ENCODE assay signal across 3 cellular contexts in the genomic region with DNA sequence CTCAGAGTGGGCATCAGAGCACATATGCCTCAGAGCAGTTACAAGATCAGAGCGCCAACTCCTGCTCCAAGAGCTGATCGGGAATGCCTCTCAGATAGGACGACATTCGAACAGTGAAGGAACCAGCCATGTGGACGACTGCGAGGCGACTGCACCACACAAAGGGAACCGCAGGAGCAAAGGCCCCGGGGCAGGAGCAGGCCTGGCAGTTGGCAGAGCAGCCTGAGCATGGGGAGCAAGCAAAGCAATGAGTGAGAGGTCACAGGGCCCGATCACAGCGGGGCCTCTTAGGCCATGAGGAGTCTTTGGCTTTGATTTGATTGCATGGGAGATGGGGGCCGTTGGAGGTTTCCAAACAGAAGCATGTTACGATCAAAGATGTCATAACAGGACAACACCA.
TF ChIP-seq lines count a peak whose summit lies in the region.

No MANE protein-coding gene starts in this region.

TF ChIP-seq in HEK293, 187 proteins besides CTCF, POLR2A, EP300 and RAD21:
- peak; percentile 57 for TF ChIP-seq ZNF623 (tag by site-specific recombination; IDR thresholded peaks at IDR 0.05)
- no peak for TF ChIP-seq SP3 (tag by site-specific recombination; IDR thresholded peaks at IDR 0.05)

TF ChIP-seq in H1, 55 proteins besides CTCF, POLR2A, EP300 and RAD21:
- no peak for TF ChIP-seq ZNF274 (IDR thresholded peaks at IDR 0.05; ENCODE audit: borderline replicate concordance, extremely low read depth, low read length)
- no peak for TF ChIP-seq POU5F1 (IDR thresholded peaks at IDR 0.05; ENCODE audit: low read depth, low read length)
- TF ChIP-seq CTBP2 (IDR thresholded peaks at IDR 0.05; ENCODE audit: borderline replicate concordance, insufficient read depth, insufficient read length, low read length) = no peak
- no peak for TF ChIP-seq BCL11A (IDR thresholded peaks at IDR 0.05; ENCODE audit: low read depth in 2 of 2, low read length in 2 of 2)
- TF ChIP-seq POLR2AphosphoS5 (IDR thresholded peaks at IDR 0.05; ENCODE audit: low read depth, low read length) = no peak
- TF ChIP-seq SAP30 (IDR thresholded peaks at IDR 0.05; ENCODE audit: insufficient read depth, insufficient replicate concordance, low read length) = no peak
- no peak for TF ChIP-seq CBX5 (IDR thresholded peaks at IDR 0.05; ENCODE audit: low read depth, low read length)
- TF ChIP-seq HDAC6 (IDR thresholded peaks at IDR 0.05; ENCODE audit: low read depth, low read length) = no peak
- TF ChIP-seq TEAD4 (IDR thresholded peaks at IDR 0.05; ENCODE audit: low read depth, low read length) = no peak
- TF ChIP-seq EGR1 (IDR thresholded peaks at IDR 0.05; ENCODE audit: borderline replicate concordance, low read depth, low read length) = no peak
- TF ChIP-seq KDM1A (IDR thresholded peaks at IDR 0.05; ENCODE audit: borderline replicate concordance, low read length) = no peak
- TF ChIP-seq TAF1 (IDR thresholded peaks at IDR 0.05; ENCODE audit: low read depth, low read length) = no peak
- no peak for TF ChIP-seq NRF1 (IDR thresholded peaks at IDR 0.05; ENCODE audit: low read depth, low read length)
- no peak for TF ChIP-seq EZH2 (IDR thresholded peaks at IDR 0.05; ENCODE audit: low read depth, low read length, severe bottlenecking)
- no peak for TF ChIP-seq CEBPB (IDR thresholded peaks at IDR 0.05; ENCODE audit: low read depth, low read length)
- TF ChIP-seq YY1 (IDR thresholded peaks at IDR 0.05; ENCODE audit: low read depth, low read length) = no peak
- no peak for TF ChIP-seq GABPA (IDR thresholded peaks at IDR 0.05; ENCODE audit: borderline replicate concordance, insufficient read depth, low read length)
- TF ChIP-seq TAF7 (optimal IDR thresholded peaks at IDR 0.05; ENCODE audit: borderline replicate concordance, low read depth, low read length) = no peak
- no peak for TF ChIP-seq KDM4A (IDR thresholded peaks at IDR 0.05; ENCODE audit: low read depth, low read length, severe bottlenecking)
- no peak for TF ChIP-seq RXRA (IDR thresholded peaks at IDR 0.05; ENCODE audit: insufficient read depth, low read depth, low read length)
TF ChIP-seq in H1: peak in this region for 0.

TF ChIP-seq in GM23338, 12 proteins besides CTCF, POLR2A, EP300 and RAD21:
- TF ChIP-seq EZH2 (IDR thresholded peaks at IDR 0.05; ENCODE audit: low read depth, unreplicated experiment) (no peak), ZNF114 (CRISPR knock-in tag; IDR thresholded peaks at IDR 0.05) (no peak), CREB1 (CRISPR knock-in tag; IDR thresholded peaks at IDR 0.05; ENCODE audit: low read depth) (no peak), NANOG (IDR thresholded peaks at IDR 0.05; ENCODE audit: borderline replicate concordance) (no peak), JUNB (IDR thresholded peaks at IDR 0.05; ENCODE audit: unreplicated experiment) (no peak), POLR2AphosphoS5 (IDR thresholded peaks at IDR 0.05; ENCODE audit: low read depth) (no peak), ZNF331 (CRISPR knock-in tag; IDR thresholded peaks at IDR 0.05; ENCODE audit: low read depth) (no peak), STAT1 (IDR thresholded peaks at IDR 0.05; ENCODE audit: unreplicated experiment) (no peak), EZH2phosphoT487 (IDR thresholded peaks at IDR 0.05; ENCODE audit: unreplicated experiment) (no peak)
- TF ChIP-seq, protein P1, sequence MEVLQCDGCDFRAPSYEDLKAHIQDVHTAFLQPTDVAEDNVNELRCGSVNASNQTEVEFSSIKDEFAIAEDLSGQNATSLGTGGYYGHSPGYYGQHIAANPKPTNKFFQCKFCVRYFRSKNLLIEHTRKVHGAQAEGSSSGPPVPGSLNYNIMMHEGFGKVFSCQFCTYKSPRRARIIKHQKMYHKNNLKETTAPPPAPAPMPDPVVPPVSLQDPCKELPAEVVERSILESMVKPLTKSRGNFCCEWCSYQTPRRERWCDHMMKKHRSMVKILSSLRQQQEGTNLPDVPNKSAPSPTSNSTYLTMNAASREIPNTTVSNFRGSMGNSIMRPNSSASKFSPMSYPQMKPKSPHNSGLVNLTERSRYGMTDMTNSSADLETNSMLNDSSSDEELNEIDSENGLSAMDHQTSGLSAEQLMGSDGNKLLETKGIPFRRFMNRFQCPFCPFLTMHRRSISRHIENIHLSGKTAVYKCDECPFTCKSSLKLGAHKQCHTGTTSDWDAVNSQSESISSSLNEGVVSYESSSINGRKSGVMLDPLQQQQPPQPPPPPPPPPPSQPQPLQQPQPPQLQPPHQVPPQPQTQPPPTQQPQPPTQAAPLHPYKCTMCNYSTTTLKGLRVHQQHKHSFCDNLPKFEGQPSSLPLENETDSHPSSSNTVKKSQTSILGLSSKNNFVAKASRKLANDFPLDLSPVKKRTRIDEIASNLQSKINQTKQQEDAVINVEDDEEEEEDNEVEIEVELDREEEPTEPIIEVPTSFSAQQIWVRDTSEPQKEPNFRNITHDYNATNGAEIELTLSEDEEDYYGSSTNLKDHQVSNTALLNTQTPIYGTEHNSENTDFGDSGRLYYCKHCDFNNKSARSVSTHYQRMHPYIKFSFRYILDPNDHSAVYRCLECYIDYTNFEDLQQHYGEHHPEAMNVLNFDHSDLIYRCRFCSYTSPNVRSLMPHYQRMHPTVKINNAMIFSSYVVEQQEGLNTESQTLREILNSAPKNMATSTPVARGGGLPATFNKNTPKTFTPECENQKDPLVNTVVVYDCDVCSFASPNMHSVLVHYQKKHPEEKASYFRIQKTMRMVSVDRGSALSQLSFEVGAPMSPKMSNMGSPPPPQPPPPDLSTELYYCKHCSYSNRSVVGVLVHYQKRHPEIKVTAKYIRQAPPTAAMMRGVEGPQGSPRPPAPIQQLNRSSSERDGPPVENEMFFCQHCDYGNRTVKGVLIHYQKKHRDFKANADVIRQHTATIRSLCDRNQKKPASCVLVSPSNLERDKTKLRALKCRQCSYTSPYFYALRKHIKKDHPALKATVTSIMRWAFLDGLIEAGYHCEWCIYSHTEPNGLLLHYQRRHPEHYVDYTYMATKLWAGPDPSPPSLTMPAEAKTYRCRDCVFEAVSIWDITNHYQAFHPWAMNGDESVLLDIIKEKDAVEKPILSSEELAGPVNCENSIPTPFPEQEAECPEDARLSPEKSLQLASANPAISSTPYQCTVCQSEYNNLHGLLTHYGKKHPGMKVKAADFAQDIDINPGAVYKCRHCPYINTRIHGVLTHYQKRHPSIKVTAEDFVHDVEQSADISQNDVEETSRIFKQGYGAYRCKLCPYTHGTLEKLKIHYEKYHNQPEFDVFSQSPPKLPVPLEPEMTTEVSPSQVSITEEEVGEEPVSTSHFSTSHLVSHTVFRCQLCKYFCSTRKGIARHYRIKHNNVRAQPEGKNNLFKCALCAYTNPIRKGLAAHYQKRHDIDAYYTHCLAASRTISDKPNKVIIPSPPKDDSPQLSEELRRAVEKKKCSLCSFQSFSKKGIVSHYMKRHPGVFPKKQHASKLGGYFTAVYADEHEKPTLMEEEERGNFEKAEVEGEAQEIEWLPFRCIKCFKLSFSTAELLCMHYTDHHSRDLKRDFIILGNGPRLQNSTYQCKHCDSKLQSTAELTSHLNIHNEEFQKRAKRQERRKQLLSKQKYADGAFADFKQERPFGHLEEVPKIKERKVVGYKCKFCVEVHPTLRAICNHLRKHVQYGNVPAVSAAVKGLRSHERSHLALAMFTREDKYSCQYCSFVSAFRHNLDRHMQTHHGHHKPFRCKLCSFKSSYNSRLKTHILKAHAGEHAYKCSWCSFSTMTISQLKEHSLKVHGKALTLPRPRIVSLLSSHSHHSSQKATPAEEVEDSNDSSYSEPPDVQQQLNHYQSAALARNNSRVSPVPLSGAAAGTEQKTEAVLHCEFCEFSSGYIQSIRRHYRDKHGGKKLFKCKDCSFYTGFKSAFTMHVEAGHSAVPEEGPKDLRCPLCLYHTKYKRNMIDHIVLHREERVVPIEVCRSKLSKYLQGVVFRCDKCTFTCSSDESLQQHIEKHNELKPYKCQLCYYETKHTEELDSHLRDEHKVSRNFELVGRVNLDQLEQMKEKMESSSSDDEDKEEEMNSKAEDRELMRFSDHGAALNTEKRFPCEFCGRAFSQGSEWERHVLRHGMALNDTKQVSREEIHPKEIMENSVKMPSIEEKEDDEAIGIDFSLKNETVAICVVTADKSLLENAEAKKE (CRISPR knock-in tag; IDR thresholded peaks at IDR 0.05) = no peak
- TF ChIP-seq, protein P2, sequence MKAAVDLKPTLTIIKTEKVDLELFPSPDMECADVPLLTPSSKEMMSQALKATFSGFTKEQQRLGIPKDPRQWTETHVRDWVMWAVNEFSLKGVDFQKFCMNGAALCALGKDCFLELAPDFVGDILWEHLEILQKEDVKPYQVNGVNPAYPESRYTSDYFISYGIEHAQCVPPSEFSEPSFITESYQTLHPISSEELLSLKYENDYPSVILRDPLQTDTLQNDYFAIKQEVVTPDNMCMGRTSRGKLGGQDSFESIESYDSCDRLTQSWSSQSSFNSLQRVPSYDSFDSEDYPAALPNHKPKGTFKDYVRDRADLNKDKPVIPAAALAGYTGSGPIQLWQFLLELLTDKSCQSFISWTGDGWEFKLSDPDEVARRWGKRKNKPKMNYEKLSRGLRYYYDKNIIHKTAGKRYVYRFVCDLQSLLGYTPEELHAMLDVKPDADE (IDR thresholded peaks at IDR 0.05) = no peak
- TF ChIP-seq, protein P3, sequence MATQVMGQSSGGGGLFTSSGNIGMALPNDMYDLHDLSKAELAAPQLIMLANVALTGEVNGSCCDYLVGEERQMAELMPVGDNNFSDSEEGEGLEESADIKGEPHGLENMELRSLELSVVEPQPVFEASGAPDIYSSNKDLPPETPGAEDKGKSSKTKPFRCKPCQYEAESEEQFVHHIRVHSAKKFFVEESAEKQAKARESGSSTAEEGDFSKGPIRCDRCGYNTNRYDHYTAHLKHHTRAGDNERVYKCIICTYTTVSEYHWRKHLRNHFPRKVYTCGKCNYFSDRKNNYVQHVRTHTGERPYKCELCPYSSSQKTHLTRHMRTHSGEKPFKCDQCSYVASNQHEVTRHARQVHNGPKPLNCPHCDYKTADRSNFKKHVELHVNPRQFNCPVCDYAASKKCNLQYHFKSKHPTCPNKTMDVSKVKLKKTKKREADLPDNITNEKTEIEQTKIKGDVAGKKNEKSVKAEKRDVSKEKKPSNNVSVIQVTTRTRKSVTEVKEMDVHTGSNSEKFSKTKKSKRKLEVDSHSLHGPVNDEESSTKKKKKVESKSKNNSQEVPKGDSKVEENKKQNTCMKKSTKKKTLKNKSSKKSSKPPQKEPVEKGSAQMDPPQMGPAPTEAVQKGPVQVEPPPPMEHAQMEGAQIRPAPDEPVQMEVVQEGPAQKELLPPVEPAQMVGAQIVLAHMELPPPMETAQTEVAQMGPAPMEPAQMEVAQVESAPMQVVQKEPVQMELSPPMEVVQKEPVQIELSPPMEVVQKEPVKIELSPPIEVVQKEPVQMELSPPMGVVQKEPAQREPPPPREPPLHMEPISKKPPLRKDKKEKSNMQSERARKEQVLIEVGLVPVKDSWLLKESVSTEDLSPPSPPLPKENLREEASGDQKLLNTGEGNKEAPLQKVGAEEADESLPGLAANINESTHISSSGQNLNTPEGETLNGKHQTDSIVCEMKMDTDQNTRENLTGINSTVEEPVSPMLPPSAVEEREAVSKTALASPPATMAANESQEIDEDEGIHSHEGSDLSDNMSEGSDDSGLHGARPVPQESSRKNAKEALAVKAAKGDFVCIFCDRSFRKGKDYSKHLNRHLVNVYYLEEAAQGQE (IDR thresholded peaks at IDR 0.05; ENCODE audit: unreplicated experiment) = no peak
